In the genomic region with DNA sequence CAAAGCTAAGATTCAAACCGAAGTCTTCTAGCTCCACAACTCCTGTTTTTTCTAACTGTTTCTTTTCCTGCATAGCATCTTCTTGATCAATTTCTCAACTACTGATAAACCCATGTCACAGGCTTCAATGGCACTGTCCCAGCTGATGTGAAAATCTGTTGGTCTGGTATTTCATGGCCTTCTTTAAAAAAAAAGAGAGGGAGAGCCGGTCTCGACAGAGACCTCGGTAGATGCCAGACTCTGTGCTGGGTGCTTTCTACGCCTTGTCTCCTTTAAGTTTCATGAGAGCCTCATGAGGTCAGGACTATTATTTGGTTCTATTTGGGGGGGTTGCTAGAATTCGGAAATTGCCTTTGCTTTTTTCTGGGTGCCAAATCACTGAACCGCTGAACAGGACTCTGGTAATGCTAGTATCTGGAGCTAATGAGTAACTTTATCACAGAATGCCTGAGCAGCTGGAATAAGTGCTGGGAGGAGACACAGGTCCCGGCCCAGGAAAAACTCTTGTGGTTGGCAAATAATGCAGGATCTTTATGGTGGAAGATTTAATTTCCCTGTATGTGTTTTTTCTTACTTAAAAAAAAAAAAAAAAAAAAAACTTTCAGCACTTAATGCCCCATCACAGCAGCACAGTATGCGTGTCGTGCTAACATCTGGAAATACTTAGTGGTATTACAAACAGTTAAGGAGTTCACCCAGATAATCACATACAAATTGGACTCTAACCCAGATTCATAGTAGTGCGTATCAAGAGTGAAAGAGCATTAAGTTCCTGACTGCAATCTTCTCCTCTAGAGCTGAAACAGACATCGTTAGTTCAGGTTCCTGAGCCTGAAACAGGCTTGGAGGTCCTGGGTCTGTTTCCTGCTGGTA, we compare ENCODE assay signal across 11 cellular contexts.
A peak's percentile ranks its signal among the peaks of the same experiment; 100 is the strongest.
DNase-seq lines count a peak whose midpoint lies in the region; ATAC-seq, FAIRE-seq and TF ChIP-seq lines count a peak whose summit lies in the region.
"Had no signal": no experiment of that assay in that cellular context is flagged by ENCODE, and none has a peak within 500 bp of the region (broad histone marks: within the 10 kb centered on the region; RNA-seq: fewer than 3 reads in every experiment).

No MANE protein-coding gene starts in this region.

- no peak overlapping the region for H3K56ac ChIP-seq in H1 (replicated peaks; ENCODE audit: insufficient read length, low read depth, low read length)

- no peak overlapping the region for H3K9ac ChIP-seq in H1 (replicated peaks in 1 of 4; ENCODE audit: extremely low read depth in 1 of 4, low read depth in 3 of 4, low read length in 3 of 4)
- H3K9ac ChIP-seq: parathyroid adenoma had no signal

- 0 out of 2 replicates have a peak overlapping the region, but pooled peaks have one; percentile 72 for H2BK20ac ChIP-seq in H1 (ENCODE audit: low read length)

- H3K27me3 ChIP-seq in H1 (replicated peaks in 1 of 4; ENCODE audit: control insufficient read depth in 3 of 4, extremely low read depth in 1 of 4, insufficient read depth in 3 of 4, low read length in 3 of 4): peaks cover 0 to 2% (median 0%) of the 10 kb centered on the region in 4 experiments; a peak in 1 of 7 replicates
- no peaks in the 10 kb centered on the region for H3K27me3 ChIP-seq in right lobe of liver

- no peak overlapping the region for H2BK12ac ChIP-seq in H1 (ENCODE audit: low read depth, low read length)

- no peaks in the 10 kb centered on the region for H3K9me3 ChIP-seq in H1 (ENCODE audit: insufficient read depth in 2 of 2, low read depth in 1 of 2, low read length in 1 of 2)
- H3K9me3 ChIP-seq in right lobe of liver: no peaks in the 10 kb centered on the region

- no peak overlapping the region for H3K4ac ChIP-seq in H1 (replicated peaks; ENCODE audit: insufficient read length, low read depth, low read length)

- H3K4me3 ChIP-seq in H1 (ENCODE audit: extremely low read depth in 1 of 4, insufficient read depth in 2 of 4, low read depth in 3 of 4, low read length in 4 of 4): no peak overlapping the region
- H3K4me3 ChIP-seq in right lobe of liver: peak overlapping the region in 1 of 3 donors; percentile 24

- H3K14ac ChIP-seq in H1 (ENCODE audit: insufficient read length): no peak overlapping the region

- TF ChIP-seq CTCF in H1 (IDR thresholded peaks at IDR 0.05; ENCODE audit: control extremely low read depth in 1 of 3, insufficient read depth in 1 of 3, low read depth in 1 of 3, low read length in 3 of 3) (no peak), right lobe of liver (IDR thresholded peaks at IDR 0.05) (no peak), type B pancreatic cell (conservative IDR thresholded peaks at IDR 0.05) (no peak)

- H2BK5ac ChIP-seq in H1 (ENCODE audit: low read depth, low read length): no peak overlapping the region

- no peaks in the 10 kb centered on the region for H3K23me2 ChIP-seq in H1 (ENCODE audit: low read depth, low read length)

- no peaks in the 10 kb centered on the region for H3K36me3 ChIP-seq in H1 (ENCODE audit: control insufficient read depth in 2 of 4, insufficient read depth in 4 of 4, low read length in 3 of 4)
- H3K36me3 ChIP-seq in right lobe of liver: no peaks in the 10 kb centered on the region

- TF ChIP-seq POLR2A in H1 (IDR thresholded peaks at IDR 0.05; ENCODE audit: control extremely low read depth in 1 of 2, low read depth in 2 of 2, low read length in 2 of 2) (no peak), right lobe of liver (IDR thresholded peaks at IDR 0.05) (peak; percentile 19)

- peaks cover 19% of the 10 kb centered on the region for H3K4me1 Mint-ChIP-seq in type B pancreatic cell (ENCODE audit: unreplicated experiment)
- H3K4me1 Mint-ChIP-seq in activated T-helper 1 cell treated with anti-CD3 and anti-CD28 coated beads, Interleukin-12 subunit alpha, Interleukin-12 subunit beta, Interleukin-2, Interleukin-4 antibody, amounts not matched to agents 30 ng/mL and 10 ng/mL and 1 ng/mL, durations not matched to agents 14 hours and 24 hours and 36 hours (ENCODE audit: low read depth): peaks cover 34% of the 10 kb centered on the region

- no peak overlapping the region for H3K27ac ChIP-seq in H1 (ENCODE audit: low read depth, low read length)
- peak overlapping the region; percentile 39 to 82 (median 73) for H3K27ac ChIP-seq in right lobe of liver
- H3K27ac ChIP-seq: parathyroid adenoma had no signal

- no peak for TF ChIP-seq RAD21 in H1 (IDR thresholded peaks at IDR 0.05 in 1 of 2, conservative IDR thresholded peaks at IDR 0.05 in 1 of 2; ENCODE audit: low read depth in 2 of 2, low read length in 2 of 2)

- H4K5ac ChIP-seq in H1 (ENCODE audit: insufficient read length, low read depth, low read length): no peak overlapping the region

- no peak overlapping the region for H2AK5ac ChIP-seq in H1 (ENCODE audit: low read depth, low read length)

- H3K9me3 Mint-ChIP-seq in type B pancreatic cell: no peaks in the 10 kb centered on the region
- no peaks in the 10 kb centered on the region for H3K9me3 Mint-ChIP-seq in activated T-helper 1 cell treated with anti-CD3 and anti-CD28 coated beads, Interleukin-12 subunit alpha, Interleukin-12 subunit beta, Interleukin-2, Interleukin-4 antibody, amounts not matched to agents 30 ng/mL and 10 ng/mL and 1 ng/mL, durations not matched to agents 14 hours and 24 hours and 36 hours
- H3K9me3 Mint-ChIP-seq: activated T-helper 2 cell treated with anti-CD3 and anti-CD28 coated beads, Interferon-gamma antibody, Interleukin-2, Interleukin-4, amounts not matched to agents 10 μg/mL and 5 μg/mL and 100 μg/mL, durations not matched to agents 14 hours and 24 hours and 36 hours had no signal

- POLR2A ChIA-PET in H1 (lab: Charles Lee; ENCODE audit: partially characterized antibody): no interaction called here

- H4K8ac ChIP-seq in H1 (ENCODE audit: extremely low read depth, insufficient read depth, low read length): no peak overlapping the region

- ATAC-seq in right lobe of liver: peak; percentile 81 to 90 (median 84)

- H3K18ac ChIP-seq in H1 (ENCODE audit: extremely low read depth, low read length): no peak overlapping the region; the same call in 1 of the 2 replicates

- H2AFZ ChIP-seq in H1 (ENCODE audit: low read length): no peak overlapping the region
- H2AFZ ChIP-seq: parathyroid adenoma had no signal

- H4K91ac ChIP-seq in H1 (replicated peaks; ENCODE audit: insufficient read length, low read length): no peak overlapping the region

- peak; percentile 35 for DNase-seq in HuH-7 (ENCODE audit: low spot score)
- DNase-seq in H1 (ENCODE audit: low read depth in 1 of 2, low spot score in 2 of 2): no peak
- no peak for DNase-seq in right lobe of liver
- no peak for DNase-seq in type B pancreatic cell (ENCODE audit: extremely low spot score, unreplicated experiment)
- no peak for DNase-seq in GF-D8 (lab: John Stamatoyannopoulos, UW)
- no peak for DNase-seq in MV-4-11 (lab: John Stamatoyannopoulos, UW)
- no peak for DNase-seq in activated T-helper 1 cell treated with anti-CD3 and anti-CD28 coated beads, Interleukin-12 subunit alpha, Interleukin-12 subunit beta, Interleukin-2, Interleukin-4 antibody, amounts not matched to agents 30 ng/mL and 10 ng/mL and 1 ng/mL, durations not matched to agents 14 hours and 24 hours and 36 hours (ENCODE audit: low spot score)
- DNase-seq: head of caudate nucleus, NCI-H526 had no signal

- intact Hi-C loops in right lobe of liver (cut with DNase I): no loop called here
- intact Hi-C loops in activated T-helper 1 cell treated with anti-CD3 and anti-CD28 coated beads, Interleukin-12 subunit alpha, Interleukin-12 subunit beta, Interleukin-2, Interleukin-4 antibody, amounts not matched to agents 30 ng/mL and 10 ng/mL and 1 ng/mL, durations not matched to agents 14 hours and 24 hours and 36 hours (cut with micrococcal nuclease): no loop called here

- H2BK120ac ChIP-seq in H1 (replicated peaks; ENCODE audit: low read depth, low read length): no peak overlapping the region

- H2BK15ac ChIP-seq in H1 (ENCODE audit: low read length): no peak overlapping the region

- H3K27me3 Mint-ChIP-seq in type B pancreatic cell: no peaks in the 10 kb centered on the region
- H3K27me3 Mint-ChIP-seq in activated T-helper 1 cell treated with anti-CD3 and anti-CD28 coated beads, Interleukin-12 subunit alpha, Interleukin-12 subunit beta, Interleukin-2, Interleukin-4 antibody, amounts not matched to agents 30 ng/mL and 10 ng/mL and 1 ng/mL, durations not matched to agents 14 hours and 24 hours and 36 hours (ENCODE audit: insufficient read depth): no peaks in the 10 kb centered on the region

- no peaks in the 10 kb centered on the region for H3K79me2 ChIP-seq in H1 (ENCODE audit: control insufficient read depth in 1 of 2, insufficient read depth in 2 of 2, low read length in 2 of 2)
- H3K79me2 ChIP-seq: parathyroid adenoma had no signal

- no peak overlapping the region for H3K23ac ChIP-seq in H1 (ENCODE audit: insufficient read length)

- no peak overlapping the region for H3K4me2 ChIP-seq in H1 (ENCODE audit: insufficient read depth in 1 of 2, low read depth in 2 of 2, low read length in 2 of 2)

- H3K36me3 Mint-ChIP-seq in type B pancreatic cell: no peaks in the 10 kb centered on the region
- no peaks in the 10 kb centered on the region for H3K36me3 Mint-ChIP-seq in activated T-helper 1 cell treated with anti-CD3 and anti-CD28 coated beads, Interleukin-12 subunit alpha, Interleukin-12 subunit beta, Interleukin-2, Interleukin-4 antibody, amounts not matched to agents 30 ng/mL and 10 ng/mL and 1 ng/mL, durations not matched to agents 14 hours and 24 hours and 36 hours (ENCODE audit: low read depth)

- TF ChIP-seq EP300 in H1 (IDR thresholded peaks at IDR 0.05; ENCODE audit: borderline replicate concordance in 1 of 2, low read depth in 2 of 2, low read length in 2 of 2): no peak

- peaks cover 0 to 6% (median 2%) of the 10 kb centered on the region in 4 experiments; a peak in 3 of 7 replicates for H3K4me1 ChIP-seq in H1 (replicated peaks in 1 of 4; ENCODE audit: control insufficient read depth in 3 of 4, insufficient read depth in 4 of 4, low read length in 3 of 4)
- peaks cover 0 to 28% (median 12%) of the 10 kb centered on the region in 4 donors for H3K4me1 ChIP-seq in right lobe of liver
- H3K4me1 ChIP-seq: parathyroid adenoma had no signal

- H4K20me1 ChIP-seq in H1 (replicated peaks in 1 of 2; ENCODE audit: control insufficient read depth in 1 of 2, insufficient read depth in 2 of 2, low read length in 2 of 2): no peaks in the 10 kb centered on the region

- WGBS in H1 (ENCODE audit: extremely low coverage in 1 of 2, insufficient coverage in 1 of 2, insufficient read length in 1 of 2, insufficient replicate concordance in 2 of 2, low coverage in 1 of 2, low lambda C conversion rate in 2 of 2, missing lambda C conversion rate in 1 of 2), 2 experiments: 93% methylated on average over 12 of the region's 12 CpGs; no CpG with 5 or more reads in 1 of the 2 experiments
- WGBS in right lobe of liver (ENCODE audit: insufficient coverage, low coverage, low lambda C conversion rate, missing lambda C conversion rate): 27% methylated on average over 12 of the region's 12 CpGs

- peak overlapping the region; percentile 51 for H3K4me3 Mint-ChIP-seq in type B pancreatic cell
- H3K4me3 Mint-ChIP-seq in activated T-helper 1 cell treated with anti-CD3 and anti-CD28 coated beads, Interleukin-12 subunit alpha, Interleukin-12 subunit beta, Interleukin-2, Interleukin-4 antibody, amounts not matched to agents 30 ng/mL and 10 ng/mL and 1 ng/mL, durations not matched to agents 14 hours and 24 hours and 36 hours: no peak overlapping the region

- FAIRE-seq in H1 (lab: Jason Lieb, UNC): no peak

- CTCF ChIA-PET in H1 (lab: Charles Lee; ENCODE audit: partially characterized antibody): interaction anchor here (1.1 to 1.5 kb wide), 2 partner anchors 19 to 176 kb away, joined by 3 to 4 read pairs; no protein-coding TSS in a partner anchor

- peak overlapping the region; percentile 43 for H3K27ac Mint-ChIP-seq in type B pancreatic cell
- no peak overlapping the region for H3K27ac Mint-ChIP-seq in activated T-helper 1 cell treated with anti-CD3 and anti-CD28 coated beads, Interleukin-12 subunit alpha, Interleukin-12 subunit beta, Interleukin-2, Interleukin-4 antibody, amounts not matched to agents 30 ng/mL and 10 ng/mL and 1 ng/mL, durations not matched to agents 14 hours and 24 hours and 36 hours
- H3K27ac Mint-ChIP-seq: activated T-helper 2 cell treated with anti-CD3 and anti-CD28 coated beads, Interferon-gamma antibody, Interleukin-2, Interleukin-4, amounts not matched to agents 10 μg/mL and 5 μg/mL and 100 μg/mL, durations not matched to agents 14 hours and 24 hours and 36 hours had no signal

- no peaks in the 10 kb centered on the region for H3K79me1 ChIP-seq in H1 (ENCODE audit: low read depth, low read length)
